In genomic region chr9:136735812-136736480, GRCh38 we compare ENCODE assay signal across 23 cellular contexts. TPM values are rescaled to one million over a fixed set of nuclear protein-coding genes. Genes with fewer than 3 reads are reported as not detected.
DNase-seq lines count a peak whose midpoint lies in the region; ATAC-seq, FAIRE-seq and TF ChIP-seq lines count a peak whose summit lies in the region.
"Had no signal": no experiment of that assay in that cellular context is flagged by ENCODE, and none has a peak within 500 bp of the region (broad histone marks: within the 10 kb centered on the region; RNA-seq: fewer than 3 reads in every experiment).

No MANE protein-coding gene starts in this region.

- TF ChIP-seq CTCF in bronchial epithelial cell (IDR thresholded peaks at IDR 0.05; ENCODE audit: insufficient read depth, low read length, severe bottlenecking) (no peak), omental fat pad (IDR thresholded peaks at IDR 0.05) (no peak), esophagus muscularis mucosa (IDR thresholded peaks at IDR 0.05) (no peak)

- H3K27ac ChIP-seq in right cardiac atrium (ENCODE audit: low read length) = no peak overlapping the region
- no peak overlapping the region for H3K27ac ChIP-seq in esophagus muscularis mucosa (replicated peaks in 1 of 4)
- H3K27ac ChIP-seq: GM23248 had no signal

- H3K4me1 ChIP-seq in right cardiac atrium (ENCODE audit: control insufficient read depth, insufficient read depth, low read length) (peaks cover under 1% of the 10 kb centered on the region), esophagus muscularis mucosa (peaks cover 3 to 4% (median 3%) of the 10 kb centered on the region in 4 donors)
- H3K4me1 ChIP-seq: HAP-1 had no signal

- peaks cover 4% of the 10 kb centered on the region for H3K36me3 Mint-ChIP-seq in IgD-negative memory B cell
- H3K36me3 Mint-ChIP-seq: CD4-positive, CD25-positive, alpha-beta regulatory T cell; CD8-positive, alpha-beta memory T cell had no signal

- no peaks in the 10 kb centered on the region for H3K9me3 ChIP-seq in right cardiac atrium (ENCODE audit: control insufficient read depth, low read length)
- no peaks in the 10 kb centered on the region for H3K9me3 ChIP-seq in esophagus muscularis mucosa
- H3K9me3 ChIP-seq: HAP-1 had no signal

- intact Hi-C loops in right cardiac atrium (cut with DNase I) (no loop called here), Right ventricle myocardium inferior (cut with DNase I) (no loop called here), esophagus muscularis mucosa (cut with DNase I) (no loop called here)

- H3K27me3 ChIP-seq in right cardiac atrium (ENCODE audit: control insufficient read depth, insufficient read depth) (no peaks in the 10 kb centered on the region), bronchial epithelial cell (ENCODE audit: control insufficient read depth, insufficient read depth, low read length) (peaks cover 11% of the 10 kb centered on the region), esophagus muscularis mucosa (peaks cover 0 to 15% (median 2%) of the 10 kb centered on the region in 4 donors)

- H3K9me3 Mint-ChIP-seq in IgD-negative memory B cell = no peaks in the 10 kb centered on the region
- H3K9me3 Mint-ChIP-seq: CD8-positive, alpha-beta memory T cell had no signal

- peaks cover 0 to 11% (median 2%) of the 10 kb centered on the region in 3 donors for H3K4me1 Mint-ChIP-seq in IgD-negative memory B cell
- H3K4me1 Mint-ChIP-seq: CD8-positive, alpha-beta memory T cell had no signal

- peak in 2 of 3 donors; percentile 35 to 54 for DNase-seq in right cardiac atrium
- DNase-seq in Right ventricle myocardium inferior (ENCODE audit: missing footprints) = no peak
- DNase-seq in bronchial epithelial cell (ENCODE audit: low read depth) = no peak
- DNase-seq in omental fat pad (ENCODE audit: low spot score) = no peak
- no peak for DNase-seq in esophagus muscularis mucosa (ENCODE audit: extremely low spot score)
- DNase-seq: 8988T; C1 segment of cervical spinal cord; CD4-positive, CD25-positive, alpha-beta regulatory T cell; CD8-positive, alpha-beta memory T cell; COR-L47; GM23248 had no signal

- no peaks in the 10 kb centered on the region for H3K27me3 Mint-ChIP-seq in IgD-negative memory B cell

- H3K27ac Mint-ChIP-seq in IgD-negative memory B cell = peak overlapping the region in 2 of 3 donors; percentile 51 to 74
- H3K27ac Mint-ChIP-seq: CD4-positive, CD25-positive, alpha-beta regulatory T cell; CD8-positive, alpha-beta memory T cell had no signal

- no peak for TF ChIP-seq EP300 in esophagus muscularis mucosa (IDR thresholded peaks at IDR 0.05)

- H3K4me3 Mint-ChIP-seq in IgD-negative memory B cell = peak overlapping the region in 1 of 4 donors; percentile 38
- H3K4me3 Mint-ChIP-seq: CD4-positive, CD25-positive, alpha-beta regulatory T cell; CD8-positive, alpha-beta memory T cell had no signal

- 88% methylated on average over 21 of the region's 21 CpGs for WGBS in right cardiac atrium
- 82% methylated on average over 13 of the region's 21 CpGs for WGBS in esophagus muscularis mucosa

- H3K4me3 ChIP-seq in right cardiac atrium (ENCODE audit: low read length) = no peak overlapping the region
- H3K4me3 ChIP-seq in bronchial epithelial cell (ENCODE audit: low read depth, low read length) = no peak overlapping the region
- no peak overlapping the region for H3K4me3 ChIP-seq in esophagus muscularis mucosa
- H3K4me3 ChIP-seq: GM23248, HAP-1, K562 had no signal

- no peak for TF ChIP-seq POLR2A in esophagus muscularis mucosa (IDR thresholded peaks at IDR 0.05; ENCODE audit: low read depth)

- peak; percentile 47 for FAIRE-seq in bronchial epithelial cell (lab: Jason Lieb, UNC)
- FAIRE-seq: G401.6, GM12892, GM18507, K562 had no signal

- ATAC-seq in right cardiac atrium (peak in 1 of 2 donors; percentile 7), Right ventricle myocardium inferior (no peak), omental fat pad (ENCODE audit: low FRiP score) (peak; percentile 25), GM19324 (IDR thresholded peaks at IDR 0.05; ENCODE audit: low FRiP score, unreplicated experiment) (no peak), HG02588 (IDR thresholded peaks at IDR 0.05; ENCODE audit: unreplicated experiment) (no peak)

- H3K36me3 ChIP-seq in bronchial epithelial cell (ENCODE audit: control insufficient read depth, insufficient read depth, low read length) (no peaks in the 10 kb centered on the region), esophagus muscularis mucosa (peaks cover 0 to 3% (median 0%) of the 10 kb centered on the region in 4 donors)
- H3K36me3 ChIP-seq: HAP-1 had no signal

RNA-seq across cellular contexts. Expression of gene LCN10, which starts 6.8 kb away (rescaled TPM):
- total RNA-seq in right cardiac atrium (10 to 100 TPM in 1 of 4 donors, 1 to 10 TPM in 3; 4.5 to 14.1 (median 7.7) TPM), Right ventricle myocardium inferior (11.3 TPM), bronchial epithelial cell (not detected in 2 replicates), omental fat pad (10 to 100 TPM in 1 of 4 donors, 1 to 10 TPM in 3; 3.5 to 10.2 (median 5.0) TPM), esophagus muscularis mucosa (10 to 100 TPM in 2 of 4 donors, 1 to 10 TPM in 2; 7.0 to 12.6 (median 9.8) TPM)
- polyA plus RNA-seq in right cardiac atrium (14.7 TPM), IgD-negative memory B cell (68.0 TPM)
- total RNA-seq: GM23248, H4, HT-29, K562 had no signal
- polyA plus RNA-seq: AG04450, GM23248 had no signal

RNA-seq across cellular contexts. Expression of gene LCN6, which starts 12.4 kb away (rescaled TPM):
- total RNA-seq in right cardiac atrium (10 to 100 TPM in 3 of 4 donors, 1 to 10 TPM in 1; 8.3 to 22.8 (median 16.9) TPM), Right ventricle myocardium inferior (22.2 TPM), bronchial epithelial cell (not detected in 2 replicates), omental fat pad (10 to 100 TPM in 2 of 4 donors, 1 to 10 TPM in 2; 5.0 to 24.1 (median 9.0) TPM), esophagus muscularis mucosa (10 to 100 TPM; 12.5 to 32.0 (median 23.9) TPM)
- polyA plus RNA-seq in right cardiac atrium (41.0 TPM), IgD-negative memory B cell (not detected)
- total RNA-seq: A673; CD4-positive, CD25-positive, alpha-beta regulatory T cell; CD8-positive, alpha-beta memory T cell; GM23248; H4; HT-29 had no signal
- polyA plus RNA-seq: AG04450; CD4-positive, CD25-positive, alpha-beta regulatory T cell; CD8-positive, alpha-beta memory T cell; GM23248 had no signal

RNA-seq across cellular contexts. Expression of gene LCN8, which starts 22.1 kb away (rescaled TPM):
- total RNA-seq in right cardiac atrium (not detected), Right ventricle myocardium inferior (not detected), bronchial epithelial cell (not detected in 2 replicates), omental fat pad (not detected), esophagus muscularis mucosa (not detected)
- polyA plus RNA-seq in right cardiac atrium (not detected), IgD-negative memory B cell (0.44 TPM)
- total RNA-seq: A673; CD4-positive, CD25-positive, alpha-beta regulatory T cell; CD8-positive, alpha-beta memory T cell; GM23248; H4; HT-29; K562 had no signal
- polyA plus RNA-seq: AG04450; CD4-positive, CD25-positive, alpha-beta regulatory T cell; CD8-positive, alpha-beta memory T cell; GM23248; K562 had no signal

RNA-seq across cellular contexts. Expression of gene DIPK1B, which starts 23.6 kb away (rescaled TPM):
- total RNA-seq in right cardiac atrium (10 to 100 TPM; 34.2 to 40.8 (median 36.4) TPM), Right ventricle myocardium inferior (16.4 TPM), bronchial epithelial cell (0.13 TPM in 1 of 2 replicates, not detected in the other), omental fat pad (10 to 100 TPM in 1 of 4 donors, 1 to 10 TPM in 3; 4.4 to 12.8 (median 7.5) TPM), esophagus muscularis mucosa (10 to 100 TPM in 3 of 4 donors, 1 to 10 TPM in 1; 6.6 to 27.8 (median 21.5) TPM)
- polyA plus RNA-seq in right cardiac atrium (42.7 TPM), IgD-negative memory B cell (0.90 TPM)
- total RNA-seq: CD8-positive, alpha-beta memory T cell; GM23248; HT-29 had no signal
- polyA plus RNA-seq: CD8-positive, alpha-beta memory T cell; GM23248 had no signal

RNA-seq across cellular contexts. Expression of gene LCN15, which starts 28.4 kb away (rescaled TPM):
- total RNA-seq in right cardiac atrium = 1 to 10 TPM in 2 of 4 donors, under 1 TPM in 2; 0.32 to 1.3 (median 0.87) TPM
- 2.1 TPM for polyA plus RNA-seq in right cardiac atrium
- total RNA-seq in Right ventricle myocardium inferior = 0.46 TPM
- not detected for polyA plus RNA-seq in IgD-negative memory B cell
- total RNA-seq in bronchial epithelial cell = not detected in 2 replicates
- total RNA-seq in omental fat pad = not detected
- total RNA-seq in esophagus muscularis mucosa = not detected
- total RNA-seq: A673; CD4-positive, CD25-positive, alpha-beta regulatory T cell; CD8-positive, alpha-beta memory T cell; GM23248; H4; HT-29; K562 had no signal
- polyA plus RNA-seq: AG04450; CD4-positive, CD25-positive, alpha-beta regulatory T cell; CD8-positive, alpha-beta memory T cell; GM23248 had no signal

Comparison
In these comparisons a context has a peak if more than half of its experiments do, and no peak if none do; other contexts are left out.
1. DNase-seq: peak in right cardiac atrium (2 of 3); none in Right ventricle myocardium inferior (single experiment), bronchial epithelial cell (single experiment), omental fat pad (single experiment) and esophagus muscularis mucosa (single experiment).